17 cellular contexts compared by ENCODE assay signal in the genomic region with DNA sequence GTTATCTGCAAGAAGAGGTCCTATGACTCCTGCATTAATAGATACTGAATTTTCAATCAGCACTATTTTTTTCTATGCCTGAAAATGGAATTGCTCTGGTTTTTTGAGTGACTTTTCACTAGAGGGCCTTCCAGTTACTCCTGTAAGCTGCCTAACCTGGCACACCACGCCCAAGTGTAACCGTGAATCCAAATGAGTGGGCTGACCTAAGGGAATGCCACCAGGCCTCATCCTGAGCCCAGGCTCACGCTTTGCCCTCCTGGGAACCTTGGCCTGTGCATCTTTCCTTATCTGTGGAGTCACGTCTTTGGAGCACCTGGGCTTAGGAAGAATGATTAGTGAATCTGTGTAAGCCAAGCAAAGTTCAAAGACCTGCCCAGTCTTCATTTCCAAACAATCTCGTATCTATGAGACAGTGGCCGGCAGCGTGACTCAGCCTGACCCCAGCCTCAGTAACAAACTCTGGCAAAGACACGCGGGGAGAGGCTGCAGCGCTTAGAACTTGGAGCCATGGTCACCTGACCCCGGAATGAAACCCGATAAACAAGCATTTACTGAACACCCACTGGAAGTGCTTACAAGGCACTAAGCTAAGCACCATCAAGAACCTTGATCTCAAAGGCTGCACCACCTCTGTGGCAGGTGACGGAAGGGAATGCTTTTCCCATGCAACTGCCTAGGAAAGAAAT. TPM values are rescaled to one million over a fixed set of nuclear protein-coding genes. Genes with fewer than 3 reads are reported as not detected.
"Had no signal": no experiment of that assay in that cellular context is flagged by ENCODE, and none has a peak within 500 bp of the region (broad histone marks: within the 10 kb centered on the region; RNA-seq: fewer than 3 reads in every experiment).

No MANE protein-coding gene starts in this region.

RNA-seq across cellular contexts. Expression of a gene that starts 32.1 kb away (rescaled TPM):
- total RNA-seq: kidney epithelial cell, liver, lower lobe of right lung, mammary epithelial cell, natural killer cell, occipital lobe, osteocyte, progenitor cell of endocrine pancreas, pulmonary artery endothelial cell, right cardiac atrium, sigmoid colon, smooth muscle cell, temporal lobe, tibial nerve, ureter, uterus had no signal
- polyA plus RNA-seq: heart right ventricle, liver, mammary epithelial cell, right cardiac atrium, smooth muscle cell had no signal

RNA-seq across cellular contexts. Expression of a gene that starts 48.5 kb away (rescaled TPM):
- total RNA-seq: kidney epithelial cell, liver, lower lobe of right lung, natural killer cell, occipital lobe, osteocyte, progenitor cell of endocrine pancreas, pulmonary artery endothelial cell, right cardiac atrium, sigmoid colon, smooth muscle cell, temporal lobe, tibial nerve, ureter, uterus had no signal
- polyA plus RNA-seq: heart right ventricle, liver, right cardiac atrium, smooth muscle cell had no signal
